In the genomic region with DNA sequence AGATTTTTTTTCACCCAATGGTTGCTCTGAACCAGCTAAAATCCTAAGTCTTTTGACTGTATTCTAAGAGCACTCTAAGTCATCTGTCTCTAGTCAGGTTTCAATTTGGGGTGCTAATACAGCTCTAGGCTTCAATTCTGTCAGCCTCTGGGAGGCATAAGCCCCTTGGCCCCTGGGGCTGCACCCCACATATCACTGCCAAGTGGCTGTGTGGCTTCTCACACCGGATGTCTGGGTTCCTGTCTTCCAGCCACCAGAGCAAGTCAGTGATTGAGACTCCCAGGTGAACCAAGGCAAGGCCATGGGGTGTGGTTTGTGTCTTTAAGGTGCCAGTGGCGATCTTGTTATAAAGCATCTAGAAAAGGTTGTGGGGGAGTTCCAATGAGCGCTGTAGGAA, we compare ENCODE assay signal across 12 cellular contexts.
DNase-seq lines count a peak whose midpoint lies in the region; ATAC-seq and TF ChIP-seq lines count a peak whose summit lies in the region.
"Had no signal": no experiment of that assay in that cellular context is flagged by ENCODE, and none has a peak within 500 bp of the region (broad histone marks: within the 10 kb centered on the region; RNA-seq: fewer than 3 reads in every experiment).

No MANE protein-coding gene starts in this region.

- peak overlapping the region; percentile 82 for H3K27ac ChIP-seq in cardiac muscle cell
- H3K27ac ChIP-seq in right cardiac atrium (ENCODE audit: low read length): no peak overlapping the region
- H3K27ac ChIP-seq in KMS-11: peak overlapping the region; percentile 38; the same call in 1 of the 2 replicates
- peak overlapping the region; percentile 28 to 48 for H3K27ac ChIP-seq in right atrium auricular region
- peak overlapping the region; percentile 72 to 73 for H3K27ac ChIP-seq in thoracic aorta
- H3K27ac ChIP-seq: adrenal gland had no signal

- H3K36me3 ChIP-seq in cardiac muscle cell (peaks cover 30% of the 10 kb centered on the region), KMS-11 (ENCODE audit: insufficient read depth) (0 out of 2 replicates have a peak, but pooled peaks cover 5% of the 10 kb centered on the region), right atrium auricular region (peaks cover 41% of the 10 kb centered on the region), thoracic aorta (peaks cover 34% of the 10 kb centered on the region)
- H3K36me3 ChIP-seq: uterus had no signal

- no peak overlapping the region for H3K4me3 ChIP-seq in cardiac muscle cell
- no peak overlapping the region for H3K4me3 ChIP-seq in right cardiac atrium (ENCODE audit: low read length)
- H3K4me3 ChIP-seq in KMS-11 (IDR thresholded peaks at IDR 0.05; ENCODE audit: insufficient read depth, low read depth, low read length): no peak overlapping the region
- H3K4me3 ChIP-seq in right atrium auricular region: no peak overlapping the region
- no peak overlapping the region for H3K4me3 ChIP-seq in thoracic aorta
- H3K4me3 ChIP-seq: adrenal gland, skin epidermis, uterus had no signal

- DNase-seq in cardiac muscle cell (ENCODE audit: low read depth in 1 of 2, low spot score in 1 of 2) (no peak), right cardiac atrium (no peak), right atrium auricular region (ENCODE audit: low spot score) (no peak), thoracic aorta (ENCODE audit: low spot score) (no peak), NCI-H1417 treated with DMSO at 0.1 percent for 48 hours (lab: John Stamatoyannopoulos, UW) (no peak), mesenteric fat pad (ENCODE audit: low spot score) (no peak)
- DNase-seq: HCEC 1CT, uterus had no signal

- no peak overlapping the region for H3K9ac ChIP-seq in KMS-11

- no peaks in the 10 kb centered on the region for H3K9me3 ChIP-seq in cardiac muscle cell (ENCODE audit: low read depth)
- no peaks in the 10 kb centered on the region for H3K9me3 ChIP-seq in right cardiac atrium (ENCODE audit: control insufficient read depth, low read length)
- no peaks in the 10 kb centered on the region for H3K9me3 ChIP-seq in right atrium auricular region
- H3K9me3 ChIP-seq in thoracic aorta: no peaks in the 10 kb centered on the region
- H3K9me3 ChIP-seq: adrenal gland, uterus had no signal

- no peak for TF ChIP-seq CTCF in cardiac muscle cell (IDR thresholded peaks at IDR 0.05; ENCODE audit: low read depth, low read length)
- no peak for TF ChIP-seq CTCF in KMS-11 (conservative IDR thresholded peaks at IDR 0.05; ENCODE audit: low read depth, low read length)
- no peak for TF ChIP-seq CTCF in right atrium auricular region (IDR thresholded peaks at IDR 0.05)
- TF ChIP-seq CTCF in thoracic aorta (IDR thresholded peaks at IDR 0.05): no peak

- H3K27me3 ChIP-seq in cardiac muscle cell (no peaks in the 10 kb centered on the region), right cardiac atrium (ENCODE audit: control insufficient read depth, insufficient read depth) (no peaks in the 10 kb centered on the region), KMS-11 (ENCODE audit: insufficient read depth, low read depth) (no peaks in the 10 kb centered on the region), right atrium auricular region (no peaks in the 10 kb centered on the region), thoracic aorta (replicated peaks; ENCODE audit: insufficient read depth) (no peaks in the 10 kb centered on the region)
- H3K27me3 ChIP-seq: adrenal gland, uterus had no signal

- H4K20me1 ChIP-seq in KMS-11 (ENCODE audit: insufficient read depth): no peaks in the 10 kb centered on the region

- intact Hi-C loops in right cardiac atrium (cut with DNase I): loop anchor here in 3 of 4 donors (10.0 kb wide), 2 partner anchors 152 to 622 kb away; no protein-coding TSS in a partner anchor

- H3K79me2 ChIP-seq in KMS-11 (ENCODE audit: insufficient read depth, low read depth): no peaks in the 10 kb centered on the region

- no peak overlapping the region for H2AFZ ChIP-seq in KMS-11 (ENCODE audit: low read depth)

- H3K4me1 ChIP-seq in cardiac muscle cell (ENCODE audit: low read depth) (peaks cover 25% of the 10 kb centered on the region), right cardiac atrium (ENCODE audit: control insufficient read depth, insufficient read depth, low read length) (peaks cover 2% of the 10 kb centered on the region), KMS-11 (ENCODE audit: low read depth, poor library complexity, severe bottlenecking) (peaks cover 53% of the 10 kb centered on the region), right atrium auricular region (peaks cover 0 to 31% of the 10 kb centered on the region in 2 donors), thoracic aorta (ENCODE audit: control insufficient read depth in 1 of 2, low read depth in 2 of 2) (peaks cover 3 to 30% of the 10 kb centered on the region in 2 donors)
- H3K4me1 ChIP-seq: uterus had no signal

- WGBS in right cardiac atrium: 72% methylated on average over 3 of the region's 3 CpGs

- no peak for ATAC-seq in right cardiac atrium
- no peak for ATAC-seq in thoracic aorta (ENCODE audit: insufficient number of reproducible peaks, low FRiP score, low read depth)
- ATAC-seq in HG03135 (IDR thresholded peaks at IDR 0.05; ENCODE audit: unreplicated experiment): no peak

- peak overlapping the region; percentile 62 for H3K4me2 ChIP-seq in KMS-11
